ENCODE assay signal across 8 cellular contexts in the genomic region with DNA sequence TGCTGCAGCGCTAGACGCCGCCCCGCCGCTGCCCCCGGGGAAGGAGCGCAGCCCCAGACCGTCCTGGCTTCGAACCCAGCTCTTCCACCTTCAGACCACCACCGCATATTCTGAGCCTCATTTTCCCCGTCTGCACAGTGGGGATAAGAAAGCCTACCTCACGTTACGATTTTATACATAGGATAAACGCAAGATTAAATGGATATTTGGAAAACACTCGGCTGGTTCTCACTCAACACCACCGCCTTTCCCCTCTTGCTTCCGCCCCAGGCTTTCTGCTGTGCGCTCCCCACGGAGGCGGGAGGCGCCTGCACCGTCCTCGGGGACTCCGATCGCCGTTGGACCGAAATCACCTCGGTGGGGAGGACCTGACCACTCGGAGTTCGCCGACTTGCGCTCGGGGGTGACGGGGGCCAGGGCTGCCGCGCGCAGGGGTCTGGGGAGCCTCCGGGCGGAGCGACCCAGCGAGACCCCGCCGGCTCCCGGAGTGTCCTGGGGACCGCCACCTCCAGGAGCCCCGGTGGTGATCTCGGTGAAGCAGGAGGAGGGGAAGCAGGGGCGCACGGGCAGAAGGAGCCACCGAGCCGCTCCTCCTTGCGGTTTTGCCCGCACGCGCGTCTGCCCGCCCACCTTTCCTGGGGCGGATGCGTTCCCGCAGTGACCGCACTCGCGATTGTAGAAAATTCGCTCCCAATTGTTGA. TPM values are rescaled to one million over a fixed set of nuclear protein-coding genes. Genes with fewer than 3 reads are reported as not detected.
DNase-seq lines count a peak whose midpoint lies in the region; ATAC-seq and TF ChIP-seq lines count a peak whose summit lies in the region.

No MANE protein-coding gene starts in this region.

- H4K20me1 ChIP-seq in BLaER1: no peaks in the 10 kb centered on the region

- 0 to 1% methylated on average over 42 to 56 of the region's 64 CpGs for WGBS in testis, 2 donors

- no peaks in the 10 kb centered on the region for H3K27me3 Mint-ChIP-seq in effector memory CD8-positive, alpha-beta T cell

- H3K4me3 ChIP-seq in BLaER1 (peak overlapping the region; percentile 84), muscle layer of colon (ENCODE audit: low read depth in 1 of 2, low read length in 2 of 2) (peak overlapping the region; percentile 63 to 78), testis (peak overlapping the region; percentile 66 to 76)

- H3K36me3 Mint-ChIP-seq in effector memory CD8-positive, alpha-beta T cell (ENCODE audit: insufficient read depth): peaks cover 46% of the 10 kb centered on the region

- DNase-seq in KG1 (lab: John Stamatoyannopoulos, UW) (peak; percentile 55), testis (no peak), HEK293T (ENCODE audit: extremely low spot score) (no peak)
- DNase-seq in activated CD4-positive, alpha-beta T cell treated with anti-CD3 and anti-CD28 coated beads, Interleukin-2, amount 50 U/mL, for 24 hours (ENCODE audit: low read depth in 1 of 2, low spot score in 1 of 2): peak; percentile 22 to 35
- DNase-seq in effector memory CD8-positive, alpha-beta T cell: peak; percentile 31 to 41 (median 36)

- POLR2A ChIA-PET in HEK293T (lab: Yijun Ruan, JAX): no interaction called here

- H3K27ac ChIP-seq in BLaER1: peak overlapping the region; percentile 90
- H3K27ac ChIP-seq in muscle layer of colon (ENCODE audit: low read depth, low read length): peak overlapping the region; percentile 69
- H3K27ac ChIP-seq in testis: peak overlapping the region; percentile 77 to 91

- no peaks in the 10 kb centered on the region for H3K27me3 ChIP-seq in BLaER1
- H3K27me3 ChIP-seq in muscle layer of colon (ENCODE audit: control insufficient read depth in 1 of 2, insufficient read depth in 2 of 2, low read length in 2 of 2): no peaks in the 10 kb centered on the region
- H3K27me3 ChIP-seq in testis: no peaks in the 10 kb centered on the region

- H3K9me3 ChIP-seq in BLaER1 (no peaks in the 10 kb centered on the region), muscle layer of colon (ENCODE audit: low read length) (no peaks in the 10 kb centered on the region), testis (no peaks in the 10 kb centered on the region)

- H3K4me3 Mint-ChIP-seq in effector memory CD8-positive, alpha-beta T cell: peak overlapping the region; percentile 86

- no peaks in the 10 kb centered on the region for H3K9me3 Mint-ChIP-seq in effector memory CD8-positive, alpha-beta T cell

- H3K4me1 ChIP-seq in BLaER1: peaks cover 53% of the 10 kb centered on the region
- peaks cover 32% of the 10 kb centered on the region for H3K4me1 ChIP-seq in muscle layer of colon (ENCODE audit: insufficient read depth, low read length)
- peaks cover 38% of the 10 kb centered on the region for H3K4me1 ChIP-seq in testis

- peaks cover 24 to 39% of the 10 kb centered on the region in 2 donors for H3K4me1 Mint-ChIP-seq in effector memory CD8-positive, alpha-beta T cell (ENCODE audit: low read depth in 2 of 2)

- no peak for TF ChIP-seq POLR2A in testis (IDR thresholded peaks at IDR 0.05)

- H3K9ac ChIP-seq in BLaER1: peak overlapping the region; percentile 89
- peak overlapping the region; percentile 51 for H3K9ac ChIP-seq in muscle layer of colon (ENCODE audit: low read length)

- ATAC-seq in GM19372 (IDR thresholded peaks at IDR 0.05; ENCODE audit: low read depth, unreplicated experiment): peak; percentile 23
- ATAC-seq in effector memory CD8-positive, alpha-beta T cell (replicated peaks): peak; percentile 28

- no peak for TF ChIP-seq CTCF in testis (IDR thresholded peaks at IDR 0.05)

- H3K4me2 ChIP-seq in BLaER1: peak overlapping the region; percentile 98

- H3K36me3 ChIP-seq in BLaER1 (no peaks in the 10 kb centered on the region), muscle layer of colon (ENCODE audit: insufficient read depth, low read length) (no peaks in the 10 kb centered on the region), testis (ENCODE audit: low read depth, missing control alignments) (no peaks in the 10 kb centered on the region)

- H3K27ac Mint-ChIP-seq in effector memory CD8-positive, alpha-beta T cell: peak overlapping the region; percentile 91 to 92

- CTCF ChIA-PET in HEK293T (lab: Yijun Ruan, JAX): no interaction called here

- intact Hi-C loops in testis (cut with DNase I; ENCODE audit: low total_unique reads): no loop called here

TF ChIP-seq in HEK293T, 16 proteins besides CTCF, POLR2A, EP300 and RAD21:
- TF ChIP-seq ELF4 (IDR thresholded peaks at IDR 0.05): no peak
- TF ChIP-seq HDGF (IDR thresholded peaks at IDR 0.05; ENCODE audit: borderline replicate concordance): no peak
- TF ChIP-seq NFRKB (IDR thresholded peaks at IDR 0.05): no peak
- no peak for TF ChIP-seq L3MBTL2 (conservative IDR thresholded peaks at IDR 0.05)
- no peak for TF ChIP-seq SP1 (IDR thresholded peaks at IDR 0.05)
- TF ChIP-seq TARDBP (IDR thresholded peaks at IDR 0.05): no peak
- TF ChIP-seq LEF1 (IDR thresholded peaks at IDR 0.05; ENCODE audit: borderline replicate concordance): no peak
- no peak for TF ChIP-seq SUZ12 (IDR thresholded peaks at IDR 0.05)
- no peak for TF ChIP-seq FOXA1 (IDR thresholded peaks at IDR 0.05)
- TF ChIP-seq ZNF384 (IDR thresholded peaks at IDR 0.05): no peak
- TF ChIP-seq BHLHE40 (IDR thresholded peaks at IDR 0.05; ENCODE audit: borderline replicate concordance): no peak
- TF ChIP-seq FOXK2 (IDR thresholded peaks at IDR 0.05): no peak
- TF ChIP-seq PKNOX1 (IDR thresholded peaks at IDR 0.05): no peak
- no peak for TF ChIP-seq CTBP1 (IDR thresholded peaks at IDR 0.05; ENCODE audit: borderline replicate concordance)
- TF ChIP-seq ARNT (IDR thresholded peaks at IDR 0.05): no peak
- no peak for TF ChIP-seq FOXM1 (IDR thresholded peaks at IDR 0.05; ENCODE audit: borderline replicate concordance)

RNA-seq across cellular contexts. Expression of gene FBXL22, which starts 4.0 kb away (rescaled TPM):
- 10 to 100 TPM; 11.6 to 14.3 TPM for total RNA-seq in testis
- polyA plus RNA-seq in testis (ENCODE audit: insufficient read depth, low read depth, low replicate concordance): 3.2 TPM

Comparison
In these comparisons a context has a peak if more than half of its experiments do, and no peak if none do; other contexts are left out.
1. DNase-seq: peak in KG1 (single experiment), activated CD4-positive, alpha-beta T cell treated with anti-CD3 and anti-CD28 coated beads, Interleukin-2, amount 50 U/mL, for 24 hours (2 of 2) and effector memory CD8-positive, alpha-beta T cell (3 of 3); none in testis (single experiment) and HEK293T (single experiment).
2. Peak in every context shown above with its lines, with median percentiles within 50 percentile points of each other: H3K27ac ChIP-seq and H3K4me3 ChIP-seq.